15 cellular contexts compared by ENCODE assay signal in the genomic region with DNA sequence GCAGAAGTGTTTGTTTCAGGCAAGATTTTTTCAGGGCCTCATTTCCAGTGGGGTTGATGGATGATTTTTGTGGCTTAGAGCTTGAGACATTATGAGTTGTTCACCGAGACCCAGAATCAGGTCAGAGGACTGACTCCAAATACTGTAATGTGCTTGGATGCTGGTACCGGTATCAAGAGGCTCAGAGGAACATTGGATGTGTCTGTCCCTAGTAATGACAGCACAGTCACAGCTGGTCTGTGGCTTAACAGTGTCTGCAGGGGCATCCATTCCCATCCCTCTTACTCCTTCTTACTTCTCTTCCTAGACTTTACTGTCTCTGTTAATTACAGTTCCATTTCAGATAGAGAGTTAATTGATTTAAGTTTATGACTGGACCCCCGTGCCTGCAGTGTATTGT.
"Had no signal": no experiment of that assay in that cellular context is flagged by ENCODE, and none has a peak within 500 bp of the region (broad histone marks: within the 10 kb centered on the region; RNA-seq: fewer than 3 reads in every experiment).

No MANE protein-coding gene starts in this region.

- H3K4me3 Mint-ChIP-seq: activated T-helper 1 cell treated with anti-CD3 and anti-CD28 coated beads, Interleukin-12 subunit alpha, Interleukin-12 subunit beta, Interleukin-2, Interleukin-4 antibody, amounts not matched to agents 30 ng/mL and 10 ng/mL and 1 ng/mL, durations not matched to agents 14 hours and 24 hours and 36 hours; neural progenitor cell had no signal

- H3K9me3 Mint-ChIP-seq: activated T-helper 1 cell treated with anti-CD3 and anti-CD28 coated beads, Interleukin-12 subunit alpha, Interleukin-12 subunit beta, Interleukin-2, Interleukin-4 antibody, amounts not matched to agents 30 ng/mL and 10 ng/mL and 1 ng/mL, durations not matched to agents 14 hours and 24 hours and 36 hours had no signal

- H3K4me2 ChIP-seq: neural progenitor cell had no signal

- H3K4me3 ChIP-seq: esophagus squamous epithelium, heart right ventricle, neural progenitor cell, ovary, stomach, uterus had no signal

- H3K9me3 ChIP-seq: esophagus squamous epithelium, heart right ventricle, ovary, stomach, uterus had no signal

- H3K4me1 ChIP-seq: neural progenitor cell, uterus had no signal

- H3K9ac ChIP-seq: neural progenitor cell had no signal

- H3K27me3 ChIP-seq: esophagus squamous epithelium, heart right ventricle, neural progenitor cell, ovary, stomach, uterus had no signal

- DNase-seq: activated CD4-positive, alpha-beta T cell treated with anti-CD3 and anti-CD28 coated beads for 48 hours; activated naive CD4-positive, alpha-beta T cell; aorta; esophagus squamous epithelium; foreskin fibroblast; islet precursor cell; ovary; stimulated activated CD4-positive, alpha-beta T cell treated with anti-CD3 and anti-CD28 coated beads, Interleukin-15, amount 100 ng/mL, for 24 hours; stimulated activated CD4-positive, alpha-beta T cell treated with anti-CD3 and anti-CD28 coated beads, Interleukin-4, amount 100 ng/mL, for 24 hours; stomach; T-helper 9 cell; uterus had no signal

- H3K36me3 ChIP-seq: esophagus squamous epithelium, heart right ventricle, neural progenitor cell, ovary, stomach, uterus had no signal

- H2AFZ ChIP-seq: neural progenitor cell had no signal

- H3K27ac ChIP-seq: esophagus squamous epithelium, neural progenitor cell, ovary, stomach, uterus had no signal

- H3K27ac Mint-ChIP-seq: activated T-helper 1 cell treated with anti-CD3 and anti-CD28 coated beads, Interleukin-12 subunit alpha, Interleukin-12 subunit beta, Interleukin-2, Interleukin-4 antibody, amounts not matched to agents 30 ng/mL and 10 ng/mL and 1 ng/mL, durations not matched to agents 14 hours and 24 hours and 36 hours; neural progenitor cell had no signal
